Comparison of ENCODE assay signal across 1 cellular context in genomic region chr10:100535715-100536353, GRCh38.
TF ChIP-seq lines count a peak whose summit lies in the region.

HIF1AN (plus strand) TSS chr10:100535943; CDS start chr10:100535959, 16 bp downstream.

TF ChIP-seq in HepG2, 621 proteins besides CTCF, POLR2A, EP300 and RAD21 (continued from another document and continues in another):
- TF ChIP-seq MYC (CRISPR knock-in tag; IDR thresholded peaks at IDR 0.05; ENCODE audit: borderline replicate concordance) (peak; percentile 21; the same call in 1 of the 2 replicates), SOX6 (IDR thresholded peaks at IDR 0.05) (no peak), SOX6 (CRISPR knock-in tag; IDR thresholded peaks at IDR 0.05) (peak; percentile 68; the same call in 1 of the 2 replicates), ZFP82 (CRISPR knock-in tag; IDR thresholded peaks at IDR 0.05; ENCODE audit: borderline replicate concordance) (0 out of 2 replicates have a peak, but pooled peaks have one; percentile 37), ZNF274 (CRISPR knock-in tag; IDR thresholded peaks at IDR 0.05) (peak; percentile 34; the same call in 1 of the 2 replicates), ZNF329 (CRISPR knock-in tag; IDR thresholded peaks at IDR 0.05; ENCODE audit: low read depth) (no peak), GPBP1L1 (CRISPR knock-in tag; IDR thresholded peaks at IDR 0.05) (no peak), ZNF556 (CRISPR knock-in tag; IDR thresholded peaks at IDR 0.05; ENCODE audit: borderline replicate concordance) (peak; percentile 71; the same call in 1 of the 2 replicates), CREB1 (IDR thresholded peaks at IDR 0.05) (no peak), CREB1 (CRISPR knock-in tag; IDR thresholded peaks at IDR 0.05) (peak; percentile 74), ZBTB37 (CRISPR knock-in tag; IDR thresholded peaks at IDR 0.05) (no peak), MIER2 (CRISPR knock-in tag; IDR thresholded peaks at IDR 0.05) (peak; percentile 52; the same call in 1 of the 2 replicates), U2AF1 (optimal IDR thresholded peaks at IDR 0.05; ENCODE audit: low read depth, low read length) (peak; percentile 77), POGK (CRISPR knock-in tag; conservative IDR thresholded peaks at IDR 0.05) (peak; percentile 55), FIP1L1 (IDR thresholded peaks at IDR 0.05; ENCODE audit: borderline replicate concordance, insufficient read depth, low read depth, low read length) (no peak), CREBL2 (CRISPR knock-in tag; IDR thresholded peaks at IDR 0.05; ENCODE audit: borderline replicate concordance) (no peak), FOXK1 (CRISPR knock-in tag; IDR thresholded peaks at IDR 0.05; ENCODE audit: borderline replicate concordance, low read depth) (peak; percentile 90), BORCS8-MEF2B (CRISPR knock-in tag; IDR thresholded peaks at IDR 0.05) (0 out of 2 replicates have a peak, but pooled peaks have one; percentile 31), TRIM22 (IDR thresholded peaks at IDR 0.05) (no peak), IKZF5 (CRISPR knock-in tag; IDR thresholded peaks at IDR 0.05) (peak; percentile 71), ZFP1 (CRISPR knock-in tag; IDR thresholded peaks at IDR 0.05) (peak; percentile 78), SIN3B (IDR thresholded peaks at IDR 0.05; ENCODE audit: low read length) (peak; percentile 77; the same call in 1 of the 2 replicates), TP53 (CRISPR knock-in tag; conservative IDR thresholded peaks at IDR 0.05) (no peak), BCL3 (CRISPR knock-in tag; IDR thresholded peaks at IDR 0.05) (no peak), HNF4A (CRISPR knock-in tag; IDR thresholded peaks at IDR 0.05) (no peak), ZNF142 (CRISPR knock-in tag; IDR thresholded peaks at IDR 0.05) (no peak), HNRNPLL (IDR thresholded peaks at IDR 0.05; ENCODE audit: low read depth, low read length, poor library complexity, severe bottlenecking) (peak; percentile 76), ASH2L (IDR thresholded peaks at IDR 0.05; ENCODE audit: insufficient read length, low read depth, low read length) (peak; percentile 79), NCOA2 (CRISPR knock-in tag; IDR thresholded peaks at IDR 0.05) (peak; percentile 56), ZNF788 (CRISPR knock-in tag; IDR thresholded peaks at IDR 0.05; ENCODE audit: borderline replicate concordance) (no peak; the same call in 1 of the 2 replicates), ZNF772 (CRISPR knock-in tag; IDR thresholded peaks at IDR 0.05) (peak; percentile 49; the same call in 1 of the 2 replicates), ZNF510 (CRISPR knock-in tag; IDR thresholded peaks at IDR 0.05; ENCODE audit: low read depth) (0 out of 2 replicates have a peak, but pooled peaks have one; percentile 13), SP4 (CRISPR knock-in tag; IDR thresholded peaks at IDR 0.05) (peak; percentile 80), RNF2 (conservative IDR thresholded peaks at IDR 0.05; ENCODE audit: low read depth) (peak; percentile 43; the same call in 1 of the 2 replicates), HBP1 (CRISPR knock-in tag; IDR thresholded peaks at IDR 0.05; ENCODE audit: low read depth) (peak; percentile 65; the same call in 1 of the 2 replicates), ZNF768 (CRISPR knock-in tag; IDR thresholded peaks at IDR 0.05) (peak; percentile 67; the same call in 1 of the 2 replicates), FOXK2 (IDR thresholded peaks at IDR 0.05) (peak; percentile 59; the same call in 1 of the 2 replicates), THRA (CRISPR knock-in tag; IDR thresholded peaks at IDR 0.05; ENCODE audit: borderline replicate concordance) (peak; percentile 51), KLF16 (CRISPR knock-in tag; IDR thresholded peaks at IDR 0.05) (peak in 1 of 2 experiments; percentile 65; a peak in 1 of 4 replicates), KAT8 (CRISPR knock-in tag; IDR thresholded peaks at IDR 0.05) (peak; percentile 97), MTERF4 (CRISPR knock-in tag; IDR thresholded peaks at IDR 0.05) (0 out of 2 replicates have a peak, but pooled peaks have one; percentile 23), CCDC6 (CRISPR knock-in tag; IDR thresholded peaks at IDR 0.05) (no peak), ZNF350 (CRISPR knock-in tag; IDR thresholded peaks at IDR 0.05; ENCODE audit: borderline replicate concordance, low read depth) (peak; percentile 45), SMAD3 (CRISPR knock-in tag; IDR thresholded peaks at IDR 0.05) (0 out of 2 replicates have a peak, but pooled peaks have one; percentile 75), NR2C2 (CRISPR knock-in tag; IDR thresholded peaks at IDR 0.05; ENCODE audit: borderline replicate concordance) (peak; percentile 95), ZNF749 (CRISPR knock-in tag; IDR thresholded peaks at IDR 0.05; ENCODE audit: borderline replicate concordance) (no peak)
